In genomic region chr18:12679183-12679786, GRCh38 we compare ENCODE assay signal across 1 cellular context.
A peak's percentile ranks its signal among the peaks of the same experiment; 100 is the strongest.
TF ChIP-seq lines count a peak whose summit lies in the region.

No MANE protein-coding gene starts in this region.

TF ChIP-seq in HEK293, 187 proteins besides CTCF, POLR2A, EP300 and RAD21 (continued from another document):
- no peak for TF ChIP-seq PATZ1 (tag by site-specific recombination; IDR thresholded peaks at IDR 0.05)
- no peak for TF ChIP-seq ZNF138 (tag by site-specific recombination; IDR thresholded peaks at IDR 0.05; ENCODE audit: borderline replicate concordance)
- TF ChIP-seq, protein P1, sequence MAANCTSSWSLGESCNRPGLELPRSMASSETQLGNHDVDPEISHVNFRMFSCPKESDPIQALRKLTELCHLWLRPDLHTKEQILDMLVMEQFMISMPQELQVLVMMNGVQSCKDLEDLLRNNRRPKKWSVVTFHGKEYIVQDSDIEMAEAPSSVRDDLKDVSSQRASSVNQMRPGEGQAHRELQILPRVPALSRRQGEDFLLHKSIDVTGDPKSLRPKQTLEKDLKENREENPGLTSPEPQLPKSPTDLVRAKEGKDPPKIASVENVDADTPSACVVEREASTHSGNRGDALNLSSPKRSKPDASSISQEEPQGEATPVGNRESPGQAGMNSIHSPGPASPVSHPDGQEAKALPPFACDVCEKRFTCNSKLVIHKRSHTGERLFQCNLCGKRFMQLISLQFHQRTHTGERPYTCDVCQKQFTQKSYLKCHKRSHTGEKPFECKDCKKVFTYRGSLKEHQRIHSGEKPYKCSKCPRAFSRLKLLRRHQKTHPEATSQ (tag by site-specific recombination; IDR thresholded peaks at IDR 0.05), result no peak
- peak; percentile 50; the same call in 1 of the 2 replicates for TF ChIP-seq ZNF341 (tag by site-specific recombination; IDR thresholded peaks at IDR 0.05; ENCODE audit: low read depth)
- TF ChIP-seq HOXC10 (CRISPR knock-in tag; IDR thresholded peaks at IDR 0.05), result no peak
- TF ChIP-seq SCRT1 (tag by site-specific recombination; IDR thresholded peaks at IDR 0.05; ENCODE audit: borderline replicate concordance), result no peak
